In genomic region chr13:33212396-33212795, GRCh38 we compare ENCODE assay signal across 1 cellular context.
TF ChIP-seq lines count a peak whose summit lies in the region.

No MANE protein-coding gene starts in this region.

TF ChIP-seq in IMR-90, 13 proteins besides CTCF, POLR2A, EP300 and RAD21 (continued from another document):
- TF ChIP-seq USF2 (IDR thresholded peaks at IDR 0.05; ENCODE audit: low read depth, low read length) (no peak), FOS (IDR thresholded peaks at IDR 0.05; ENCODE audit: low read depth, low read length) (no peak), ELK1 (IDR thresholded peaks at IDR 0.05; ENCODE audit: borderline replicate concordance, low read depth, low read length) (no peak), MAZ (IDR thresholded peaks at IDR 0.05; ENCODE audit: borderline replicate concordance, low read depth, low read length) (no peak), MXI1 (IDR thresholded peaks at IDR 0.05; ENCODE audit: borderline replicate concordance, low read depth, low read length) (no peak)
